3 cellular contexts compared by ENCODE assay signal in the genomic region with DNA sequence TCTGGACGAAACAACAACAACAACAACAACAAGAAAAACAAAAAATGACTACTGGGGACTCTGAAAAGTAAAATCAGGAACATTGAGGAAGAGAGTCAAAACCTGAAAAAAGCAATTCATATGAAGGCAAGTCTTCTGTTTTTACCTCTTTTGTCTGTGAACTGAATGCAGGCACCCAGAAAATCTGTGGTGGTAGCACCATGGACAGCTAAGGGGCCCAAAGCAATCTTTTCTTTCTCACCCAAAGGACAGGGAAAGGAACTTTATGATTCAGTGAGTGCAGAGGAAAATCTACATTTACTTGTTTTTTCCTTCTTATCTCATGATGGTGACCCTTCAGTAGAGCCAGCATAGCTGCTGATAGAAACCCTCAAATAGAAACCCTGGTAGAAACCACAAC.
TF ChIP-seq lines count a peak whose summit lies in the region.

No MANE protein-coding gene starts in this region.

TF ChIP-seq in A549, 52 proteins besides CTCF, POLR2A, EP300 and RAD21 (continued from another document):
- TF ChIP-seq, protein P1, sequence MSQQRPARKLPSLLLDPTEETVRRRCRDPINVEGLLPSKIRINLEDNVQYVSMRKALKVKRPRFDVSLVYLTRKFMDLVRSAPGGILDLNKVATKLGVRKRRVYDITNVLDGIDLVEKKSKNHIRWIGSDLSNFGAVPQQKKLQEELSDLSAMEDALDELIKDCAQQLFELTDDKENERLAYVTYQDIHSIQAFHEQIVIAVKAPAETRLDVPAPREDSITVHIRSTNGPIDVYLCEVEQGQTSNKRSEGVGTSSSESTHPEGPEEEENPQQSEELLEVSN (IDR thresholded peaks at IDR 0.05; ENCODE audit: borderline replicate concordance, low read depth): no peak
- no peak for TF ChIP-seq HDAC2 (IDR thresholded peaks at IDR 0.05)
- TF ChIP-seq ZC3H11A (IDR thresholded peaks at IDR 0.05): no peak
- TF ChIP-seq POLR2AphosphoS2 (conservative IDR thresholded peaks at IDR 0.05; ENCODE audit: low read length): no peak
- TF ChIP-seq CBX8 (IDR thresholded peaks at IDR 0.05): no peak
- TF ChIP-seq, protein P2, sequence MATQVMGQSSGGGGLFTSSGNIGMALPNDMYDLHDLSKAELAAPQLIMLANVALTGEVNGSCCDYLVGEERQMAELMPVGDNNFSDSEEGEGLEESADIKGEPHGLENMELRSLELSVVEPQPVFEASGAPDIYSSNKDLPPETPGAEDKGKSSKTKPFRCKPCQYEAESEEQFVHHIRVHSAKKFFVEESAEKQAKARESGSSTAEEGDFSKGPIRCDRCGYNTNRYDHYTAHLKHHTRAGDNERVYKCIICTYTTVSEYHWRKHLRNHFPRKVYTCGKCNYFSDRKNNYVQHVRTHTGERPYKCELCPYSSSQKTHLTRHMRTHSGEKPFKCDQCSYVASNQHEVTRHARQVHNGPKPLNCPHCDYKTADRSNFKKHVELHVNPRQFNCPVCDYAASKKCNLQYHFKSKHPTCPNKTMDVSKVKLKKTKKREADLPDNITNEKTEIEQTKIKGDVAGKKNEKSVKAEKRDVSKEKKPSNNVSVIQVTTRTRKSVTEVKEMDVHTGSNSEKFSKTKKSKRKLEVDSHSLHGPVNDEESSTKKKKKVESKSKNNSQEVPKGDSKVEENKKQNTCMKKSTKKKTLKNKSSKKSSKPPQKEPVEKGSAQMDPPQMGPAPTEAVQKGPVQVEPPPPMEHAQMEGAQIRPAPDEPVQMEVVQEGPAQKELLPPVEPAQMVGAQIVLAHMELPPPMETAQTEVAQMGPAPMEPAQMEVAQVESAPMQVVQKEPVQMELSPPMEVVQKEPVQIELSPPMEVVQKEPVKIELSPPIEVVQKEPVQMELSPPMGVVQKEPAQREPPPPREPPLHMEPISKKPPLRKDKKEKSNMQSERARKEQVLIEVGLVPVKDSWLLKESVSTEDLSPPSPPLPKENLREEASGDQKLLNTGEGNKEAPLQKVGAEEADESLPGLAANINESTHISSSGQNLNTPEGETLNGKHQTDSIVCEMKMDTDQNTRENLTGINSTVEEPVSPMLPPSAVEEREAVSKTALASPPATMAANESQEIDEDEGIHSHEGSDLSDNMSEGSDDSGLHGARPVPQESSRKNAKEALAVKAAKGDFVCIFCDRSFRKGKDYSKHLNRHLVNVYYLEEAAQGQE (IDR thresholded peaks at IDR 0.05): peak; percentile 43; the same call in 1 of the 2 replicates

TF ChIP-seq in HEK293, 187 proteins besides CTCF, POLR2A, EP300 and RAD21:
- TF ChIP-seq, protein P2 (tag by site-specific recombination; IDR thresholded peaks at IDR 0.05): peak; percentile 67; the same call in 1 of the 2 replicates
- no peak for TF ChIP-seq KLF1 (tag by site-specific recombination; IDR thresholded peaks at IDR 0.05)
- TF ChIP-seq TCF7L2 (IDR thresholded peaks at IDR 0.05; ENCODE audit: borderline replicate concordance, low read depth, low read length): no peak
- no peak for TF ChIP-seq MYNN (tag by site-specific recombination; IDR thresholded peaks at IDR 0.05; ENCODE audit: borderline replicate concordance)

TF ChIP-seq in GM12878, 131 proteins besides CTCF, POLR2A, EP300 and RAD21:
- TF ChIP-seq, protein P2 (IDR thresholded peaks at IDR 0.05; ENCODE audit: low read depth, low read length): peak; percentile 34; the same call in 1 of the 2 replicates
- no peak for TF ChIP-seq HDAC2 (IDR thresholded peaks at IDR 0.05)
